ENCODE assay signal across 8 cellular contexts in the genomic region with DNA sequence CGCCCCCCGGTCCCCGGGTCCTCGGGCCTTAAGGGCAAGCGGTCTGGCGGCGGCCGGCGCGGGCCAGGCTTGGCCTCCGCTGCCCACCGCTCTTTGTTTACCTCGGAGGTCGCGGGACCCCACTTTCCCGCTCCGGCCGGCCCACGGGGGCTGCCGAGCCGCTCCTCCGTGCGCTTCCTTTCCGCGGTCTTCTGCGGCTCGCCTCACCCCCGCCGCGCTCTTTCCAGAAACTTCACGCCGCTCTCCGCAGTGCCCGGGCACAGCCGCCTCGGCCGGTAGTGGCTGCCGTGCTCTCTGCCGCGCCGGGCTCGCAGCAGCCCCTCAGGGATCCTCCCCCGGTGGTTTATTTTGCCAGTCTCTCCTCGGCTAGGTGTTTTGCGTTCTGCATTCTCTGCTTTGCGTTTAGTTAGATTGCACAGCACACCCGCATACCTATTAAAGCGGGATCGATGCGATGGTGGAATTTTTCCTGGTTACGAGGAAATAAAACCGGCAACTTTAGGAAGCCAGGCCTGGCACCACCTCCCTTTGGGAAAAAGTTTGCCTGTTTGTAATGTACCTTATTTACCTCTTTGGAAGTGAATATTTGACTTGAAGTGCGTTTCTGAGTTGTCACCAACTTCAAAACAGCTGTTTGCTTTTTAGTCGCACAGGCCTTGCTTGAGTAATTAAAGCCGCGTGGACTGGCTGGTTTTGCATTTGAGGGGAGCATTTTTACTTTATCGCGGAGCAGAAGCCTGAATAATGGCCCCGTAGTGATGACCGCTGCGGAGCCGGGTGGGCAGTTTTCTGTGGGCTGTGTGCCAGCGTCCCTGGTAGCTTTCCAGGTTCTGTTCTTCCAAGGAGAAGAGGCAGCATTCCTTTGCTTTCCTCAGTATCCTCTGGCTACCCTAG. TPM values are rescaled to one million over a fixed set of nuclear protein-coding genes. Genes with fewer than 3 reads are reported as not detected.
DNase-seq lines count a peak whose midpoint lies in the region; ATAC-seq and TF ChIP-seq lines count a peak whose summit lies in the region.

No MANE protein-coding gene starts in this region.

- no peak overlapping the region for H4K91ac ChIP-seq in H9 (ENCODE audit: insufficient read length, low read depth, low read length)

- H3K23me2 ChIP-seq in H9 (ENCODE audit: insufficient read length, low read depth, low read length, poor library complexity, severe bottlenecking), result peaks cover 6% of the 10 kb centered on the region

- H3K79me2 ChIP-seq in H9 (ENCODE audit: insufficient read depth, low read length) (peaks cover 37% of the 10 kb centered on the region), Loucy (ENCODE audit: insufficient read depth, low read length) (peaks cover 61% of the 10 kb centered on the region)

- H2BK15ac ChIP-seq in H9 (ENCODE audit: low read depth, low read length), result no peak overlapping the region

- peak overlapping the region; percentile 96 for H3K9ac ChIP-seq in H9 (ENCODE audit: extremely low read depth, insufficient read length, low read length)
- H3K9ac ChIP-seq in Loucy (ENCODE audit: low read depth, low read length, poor library complexity, severe bottlenecking), result peak overlapping the region; percentile 83

- DNase-seq in GF-D8 (lab: John Stamatoyannopoulos, UW) (peak; percentile 23), H9 (no peak), choroid plexus epithelial cell (ENCODE audit: low read depth) (peak; percentile 38), left colon (peak in 1 of 2 donors; percentile 60), H4 (ENCODE audit: low spot score) (no peak)
- peak; percentile 23 to 33 for DNase-seq in activated CD4-positive, alpha-beta T cell treated with anti-CD3 and anti-CD28 coated beads for 24 hours (ENCODE audit: low read depth in 2 of 2)
- peak; percentile 37 to 51 for DNase-seq in stimulated activated CD4-positive, alpha-beta T cell treated with anti-CD3 and anti-CD28 coated beads, Interleukin-2, amount 100 ng/mL, for 48 hours

- no peak overlapping the region for H2BK12ac ChIP-seq in H9 (ENCODE audit: insufficient read length, low read depth, low read length)

- TF ChIP-seq CTCF in H9 (conservative IDR thresholded peaks at IDR 0.05), result no peak
- no peak for TF ChIP-seq CTCF in Loucy (conservative IDR thresholded peaks at IDR 0.05; ENCODE audit: low read length)
- TF ChIP-seq CTCF in choroid plexus epithelial cell (conservative IDR thresholded peaks at IDR 0.05; ENCODE audit: low read depth, low read length), result no peak

- no peaks in the 10 kb centered on the region for H4K20me1 ChIP-seq in H9 (ENCODE audit: control insufficient read depth, insufficient read depth, insufficient read length)
- H4K20me1 ChIP-seq in Loucy (ENCODE audit: insufficient read depth, low read length, poor library complexity, severe bottlenecking), result peaks cover 53% of the 10 kb centered on the region

- H3K18ac ChIP-seq in H9 (ENCODE audit: insufficient read length, low read depth, low read length), result peak overlapping the region; percentile 90

- peak; percentile 75 for ATAC-seq in left colon

- H3K27me3 ChIP-seq in H9 (ENCODE audit: insufficient read depth, low read length) (no peaks in the 10 kb centered on the region), Loucy (ENCODE audit: insufficient read depth, low read length, poor library complexity, severe bottlenecking) (no peaks in the 10 kb centered on the region)

- H3K4me1 Mint-ChIP-seq in H9, result peaks cover 29 to 33% of the 10 kb centered on the region in 2 experiments

- no peak overlapping the region for H3K56ac ChIP-seq in H9 (ENCODE audit: insufficient read length, low read depth, low read length)

- H3K27ac Mint-ChIP-seq in H9, result peak overlapping the region in 2 of 3 experiments; percentile 70 to 92; a peak in 4 of 7 replicates

- no peak overlapping the region for H3K4ac ChIP-seq in H9 (ENCODE audit: low read depth, low read length)

- no peak overlapping the region for H4K5ac ChIP-seq in H9 (ENCODE audit: insufficient read length, low read depth, low read length)

- H3K9me3 ChIP-seq in H9 (ENCODE audit: control insufficient read depth, low read depth, low read length), result no peaks in the 10 kb centered on the region
- H3K9me3 ChIP-seq in Loucy (ENCODE audit: insufficient read depth, low read depth, low read length), result no peaks in the 10 kb centered on the region

- no peaks in the 10 kb centered on the region for H3K27me3 Mint-ChIP-seq in H9 (ENCODE audit: low read depth)

- no peak overlapping the region for H2AK5ac ChIP-seq in H9 (ENCODE audit: insufficient read length, low read length)

- H3K4me3 ChIP-seq in Loucy (ENCODE audit: low read length, poor library complexity, severe bottlenecking), result peak overlapping the region; percentile 90
- H3K4me3 ChIP-seq in choroid plexus epithelial cell (ENCODE audit: low read depth, low read length), result peak overlapping the region; percentile 96

- intact Hi-C loops in left colon (cut with DNase I, micrococcal nuclease), result no loop called here

- WGBS in H9 (ENCODE audit: extremely low coverage, insufficient read length, low lambda C conversion rate), result no CpG with 5 or more reads among the region's 63 CpGs

- no peak overlapping the region for H4K8ac ChIP-seq in H9 (replicated peaks; ENCODE audit: insufficient read length, low read depth, low read length)

- no peak overlapping the region for H2BK120ac ChIP-seq in H9 (ENCODE audit: low read depth, low read length, poor library complexity, severe bottlenecking)

- no peak overlapping the region for H2BK5ac ChIP-seq in H9 (ENCODE audit: insufficient read length, low read length)

- no peak overlapping the region for H3T11ph ChIP-seq in H9 (ENCODE audit: low read length)

- no peaks in the 10 kb centered on the region for H3K9me2 ChIP-seq in Loucy (replicated peaks; ENCODE audit: low read depth, low read length)

- no peaks in the 10 kb centered on the region for H3K9me3 Mint-ChIP-seq in H9

- H3K36me3 Mint-ChIP-seq in H9 (ENCODE audit: insufficient read depth in 1 of 3, low read depth in 3 of 3), result peaks cover 0 to 3% (median 3%) of the 10 kb centered on the region in 3 experiments; a peak in 2 of 7 replicates

- no peak overlapping the region for H2BK20ac ChIP-seq in H9 (ENCODE audit: low read depth, low read length, poor library complexity, severe bottlenecking)

- H3K27ac ChIP-seq in H9 (ENCODE audit: insufficient read length, low read depth, low read length), result no peak overlapping the region

- H2AFZ ChIP-seq in H9 (ENCODE audit: low read length) (no peak overlapping the region), Loucy (ENCODE audit: low read length) (peak overlapping the region; percentile 98)

- no peaks in the 10 kb centered on the region for H3K36me3 ChIP-seq in Loucy (ENCODE audit: insufficient read depth, low read length)

- H3K14ac ChIP-seq in H9 (ENCODE audit: insufficient read depth, low read length), result peak overlapping the region; percentile 93

- H3K79me1 ChIP-seq in H9 (ENCODE audit: insufficient read depth, low read depth, low read length, poor library complexity, severe bottlenecking), result peaks cover 4% of the 10 kb centered on the region

- H3K4me3 Mint-ChIP-seq in H9, result peak overlapping the region; percentile 92 to 97

- H3K23ac ChIP-seq in H9 (ENCODE audit: insufficient read length, low read depth, low read length), result no peak overlapping the region

- H3F3A ChIP-seq in Loucy (ENCODE audit: low read depth), result no peaks in the 10 kb centered on the region

- H3K4me2 ChIP-seq in H9 (ENCODE audit: insufficient read depth, insufficient read length, low read length) (peak overlapping the region; percentile 80), Loucy (ENCODE audit: low read depth, low read length, poor library complexity, severe bottlenecking) (peak overlapping the region; percentile 77)

- H3K4me1 ChIP-seq in H9 (ENCODE audit: insufficient read depth, low read length), result peaks cover 9% of the 10 kb centered on the region
- peaks cover 33% of the 10 kb centered on the region for H3K4me1 ChIP-seq in Loucy (ENCODE audit: insufficient read depth, low read length, poor library complexity, severe bottlenecking)

RNA-seq across cellular contexts. Expression of a gene that starts 0.8 kb away (rescaled TPM):
- total RNA-seq in H9 (2021), result 37.7 and 40.0 TPM in 2 replicates
- total RNA-seq in left colon, result 10 to 100 TPM; 11.1 to 12.6 TPM
- total RNA-seq in H4 (2014; rRNA removed; shearing (Covaris generic)), result 6.6 and 6.8 TPM in 2 replicates

RNA-seq across cellular contexts. Expression of a gene that starts 48.5 kb away (rescaled TPM):
- total RNA-seq in H9 (2021), result 16.2 and 16.9 TPM in 2 replicates
- 10 to 100 TPM; 11.4 to 14.9 TPM for total RNA-seq in left colon
- 4.4 and 9.1 TPM in 2 replicates for total RNA-seq in H4 (2014; rRNA removed; shearing (Covaris generic))

Comparison
In these comparisons a context has a peak if more than half of its experiments do, and no peak if none do; other contexts are left out.
1. DNase-seq: peak in GF-D8 (single experiment), activated CD4-positive, alpha-beta T cell treated with anti-CD3 and anti-CD28 coated beads for 24 hours (2 of 2), choroid plexus epithelial cell (single experiment) and stimulated activated CD4-positive, alpha-beta T cell treated with anti-CD3 and anti-CD28 coated beads, Interleukin-2, amount 100 ng/mL, for 48 hours (2 of 2); none in H9 (single experiment) and H4 (single experiment).